1 cellular context compared by ENCODE assay signal in genomic region chr9:77847626-77848025, GRCh38.
TF ChIP-seq lines count a peak whose summit lies in the region.

No MANE protein-coding gene starts in this region.

TF ChIP-seq in HepG2, 621 proteins besides CTCF, POLR2A, EP300 and RAD21 (continued from another document):
- TF ChIP-seq NR1H2 (CRISPR knock-in tag; IDR thresholded peaks at IDR 0.05; ENCODE audit: borderline replicate concordance, low read depth): no peak
- TF ChIP-seq, protein P1, sequence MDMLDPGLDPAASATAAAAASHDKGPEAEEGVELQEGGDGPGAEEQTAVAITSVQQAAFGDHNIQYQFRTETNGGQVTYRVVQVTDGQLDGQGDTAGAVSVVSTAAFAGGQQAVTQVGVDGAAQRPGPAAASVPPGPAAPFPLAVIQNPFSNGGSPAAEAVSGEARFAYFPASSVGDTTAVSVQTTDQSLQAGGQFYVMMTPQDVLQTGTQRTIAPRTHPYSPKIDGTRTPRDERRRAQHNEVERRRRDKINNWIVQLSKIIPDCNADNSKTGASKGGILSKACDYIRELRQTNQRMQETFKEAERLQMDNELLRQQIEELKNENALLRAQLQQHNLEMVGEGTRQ (IDR thresholded peaks at IDR 0.05; ENCODE audit: low read depth, low read length): no peak
- TF ChIP-seq, protein P1 (CRISPR knock-in tag; IDR thresholded peaks at IDR 0.05; ENCODE audit: borderline replicate concordance): no peak
